In genomic region chr16:89045881-89046280, GRCh38 we compare ENCODE assay signal across 17 cellular contexts. TPM values are rescaled to one million over a fixed set of nuclear protein-coding genes. Genes with fewer than 3 reads are reported as not detected.
DNase-seq lines count a peak whose midpoint lies in the region; ATAC-seq, FAIRE-seq and TF ChIP-seq lines count a peak whose summit lies in the region.
"Had no signal": no experiment of that assay in that cellular context is flagged by ENCODE, and none has a peak within 500 bp of the region (broad histone marks: within the 10 kb centered on the region; RNA-seq: fewer than 3 reads in every experiment).

No MANE protein-coding gene starts in this region.

- no peak overlapping the region for H3K23ac ChIP-seq in IMR-90 (ENCODE audit: low read depth, low read length)
- no peak overlapping the region for H3K23ac ChIP-seq in H1 (ENCODE audit: insufficient read length)

- WGBS in IMR-90 (ENCODE audit: extremely low coverage in 2 of 2, insufficient read length in 1 of 2), 2 experiments, result no CpG with 5 or more reads among the region's 4 CpGs
- 77% methylated on average over 4 of the region's 4 CpGs; no CpG with 5 or more reads in 1 of the 2 experiments for WGBS in H1 (ENCODE audit: extremely low coverage in 1 of 2, insufficient coverage in 1 of 2, insufficient read length in 1 of 2, insufficient replicate concordance in 2 of 2, low coverage in 1 of 2, low lambda C conversion rate in 2 of 2, missing lambda C conversion rate in 1 of 2), 2 experiments
- 80 to 90% (median 82%) methylated on average over 4 of the region's 4 CpGs for WGBS in psoas muscle, 3 donors
- 82 to 87% methylated on average over 4 of the region's 4 CpGs for WGBS in upper lobe of left lung, 2 donors
- WGBS in spleen, 5 donors, result 75 to 92% (median 88%) methylated on average over 4 of the region's 4 CpGs

- H3K4ac ChIP-seq in IMR-90 (ENCODE audit: low read depth, low read length) (no peak overlapping the region), H1 (replicated peaks; ENCODE audit: insufficient read length, low read depth, low read length) (no peak overlapping the region)

- ATAC-seq in IMR-90 (ENCODE audit: low read depth) (no peak), upper lobe of right lung (no peak), psoas muscle (no peak), upper lobe of left lung (ENCODE audit: low FRiP score in 2 of 2) (no peak)
- ATAC-seq: A549; CD8-positive, alpha-beta T cell had no signal

- H3K4me1 ChIP-seq in HEK293 (ENCODE audit: control insufficient read depth, insufficient read depth, low read length) (no peaks in the 10 kb centered on the region; the same call in 1 of the 2 replicates), IMR-90 (ENCODE audit: control insufficient read depth, insufficient read depth, low read length) (no peaks in the 10 kb centered on the region), H1 (replicated peaks in 1 of 4; ENCODE audit: control insufficient read depth in 3 of 4, insufficient read depth in 4 of 4, low read length in 3 of 4) (peaks cover 0 to 7% (median 3%) of the 10 kb centered on the region in 4 experiments; a peak in 3 of 7 replicates), upper lobe of right lung (no peaks in the 10 kb centered on the region), psoas muscle (no peaks in the 10 kb centered on the region), upper lobe of left lung (no peaks in the 10 kb centered on the region), spleen (peaks cover 0 to 5% (median 0%) of the 10 kb centered on the region in 6 donors)
- H3K4me1 ChIP-seq: A549, BE2C had no signal

- H3K36me3 ChIP-seq in HEK293 (ENCODE audit: control insufficient read depth in 2 of 2, insufficient read depth in 1 of 2, low read length in 2 of 2), result no peaks in the 10 kb centered on the region
- H3K36me3 ChIP-seq in IMR-90 (ENCODE audit: control insufficient read depth, insufficient read depth, low read length), result no peaks in the 10 kb centered on the region
- no peaks in the 10 kb centered on the region for H3K36me3 ChIP-seq in H1 (ENCODE audit: control insufficient read depth in 2 of 4, insufficient read depth in 4 of 4, low read length in 3 of 4)
- no peaks in the 10 kb centered on the region for H3K36me3 ChIP-seq in upper lobe of right lung
- H3K36me3 ChIP-seq in psoas muscle (ENCODE audit: insufficient read depth in 1 of 2, low read depth in 1 of 2), result no peaks in the 10 kb centered on the region
- no peaks in the 10 kb centered on the region for H3K36me3 ChIP-seq in upper lobe of left lung
- H3K36me3 ChIP-seq in spleen, result no peaks in the 10 kb centered on the region
- H3K36me3 ChIP-seq: BE2C had no signal

- H3K9me3 ChIP-seq in HEK293 (ENCODE audit: control insufficient read depth, insufficient read depth, low read depth, low read length) (no peaks in the 10 kb centered on the region), IMR-90 (ENCODE audit: control insufficient read depth, insufficient read depth, low read length) (no peaks in the 10 kb centered on the region), H1 (ENCODE audit: insufficient read depth in 2 of 2, low read depth in 1 of 2, low read length in 1 of 2) (no peaks in the 10 kb centered on the region), upper lobe of right lung (no peaks in the 10 kb centered on the region), psoas muscle (no peaks in the 10 kb centered on the region), upper lobe of left lung (no peaks in the 10 kb centered on the region), spleen (no peaks in the 10 kb centered on the region)
- H3K9me3 ChIP-seq: A549, BE2C had no signal

- H4K5ac ChIP-seq in IMR-90 (ENCODE audit: low read depth, low read length), result no peak overlapping the region
- H4K5ac ChIP-seq in H1 (ENCODE audit: insufficient read length, low read depth, low read length), result no peak overlapping the region

- H2AK9ac ChIP-seq in IMR-90 (replicated peaks; ENCODE audit: low read depth, low read length, poor library complexity), result peak overlapping the region; percentile 55

- H2BK20ac ChIP-seq in IMR-90 (ENCODE audit: low read depth, low read length) (no peak overlapping the region), H1 (ENCODE audit: low read length) (no peak overlapping the region)

- TF ChIP-seq POLR2A in IMR-90 (IDR thresholded peaks at IDR 0.05; ENCODE audit: low read depth, low read length) (no peak), H1 (IDR thresholded peaks at IDR 0.05; ENCODE audit: control extremely low read depth in 1 of 2, low read depth in 2 of 2, low read length in 2 of 2) (no peak), upper lobe of left lung (IDR thresholded peaks at IDR 0.05) (no peak), spleen (IDR thresholded peaks at IDR 0.05) (no peak)

- H4K8ac ChIP-seq in IMR-90 (ENCODE audit: low read depth in 2 of 2, low read length in 2 of 2), result no peak overlapping the region
- H4K8ac ChIP-seq in H1 (ENCODE audit: extremely low read depth, insufficient read depth, low read length), result no peak overlapping the region

- H3K23me2 ChIP-seq in H1 (ENCODE audit: low read depth, low read length), result peaks cover 3% of the 10 kb centered on the region; the same call in 1 of the 2 replicates

- TF ChIP-seq EP300 in H1 (IDR thresholded peaks at IDR 0.05; ENCODE audit: borderline replicate concordance in 1 of 2, low read depth in 2 of 2, low read length in 2 of 2), result no peak
- no peak for TF ChIP-seq EP300 in upper lobe of left lung (IDR thresholded peaks at IDR 0.05)

- no peak overlapping the region for H2BK12ac ChIP-seq in H1 (ENCODE audit: low read depth, low read length)

- dilution Hi-C loops in IMR-90 (cut with HindIII; ENCODE audit: low sequenced_read_pairs, unreplicated experiment), result no loop called here

- H3K4me3 ChIP-seq in HEK293 (ENCODE audit: low read depth, low read length), result no peak overlapping the region
- no peak overlapping the region for H3K4me3 ChIP-seq in IMR-90 (ENCODE audit: insufficient read depth, low read depth, low read length)
- no peak overlapping the region for H3K4me3 ChIP-seq in H1 (ENCODE audit: extremely low read depth in 1 of 4, insufficient read depth in 2 of 4, low read depth in 3 of 4, low read length in 4 of 4)
- no peak overlapping the region for H3K4me3 ChIP-seq in upper lobe of right lung
- no peak overlapping the region for H3K4me3 ChIP-seq in psoas muscle
- no peak overlapping the region for H3K4me3 ChIP-seq in upper lobe of left lung
- no peak overlapping the region for H3K4me3 ChIP-seq in spleen
- H3K4me3 ChIP-seq: A549 had no signal

- no peak for FAIRE-seq in H1 (lab: Jason Lieb, UNC)
- FAIRE-seq: A549, GM19239 had no signal

- H2AFZ ChIP-seq in IMR-90 (replicated peaks; ENCODE audit: low read length, poor library complexity) (no peak overlapping the region), H1 (ENCODE audit: low read length) (no peak overlapping the region)

- H3K79me1 ChIP-seq in IMR-90 (ENCODE audit: low read depth in 1 of 2, low read length in 2 of 2), result no peaks in the 10 kb centered on the region
- H3K79me1 ChIP-seq in H1 (ENCODE audit: low read depth, low read length), result no peaks in the 10 kb centered on the region

- H3K56ac ChIP-seq in IMR-90 (ENCODE audit: extremely low read depth, insufficient read depth, low read length), result no peak overlapping the region
- H3K56ac ChIP-seq in H1 (replicated peaks; ENCODE audit: insufficient read length, low read depth, low read length), result peak overlapping the region; percentile 87

- H3K79me2 ChIP-seq in H1 (ENCODE audit: control insufficient read depth in 1 of 2, insufficient read depth in 2 of 2, low read length in 2 of 2), result no peaks in the 10 kb centered on the region

- H4K20me1 ChIP-seq in IMR-90 (ENCODE audit: insufficient read depth, low read length) (no peaks in the 10 kb centered on the region; the same call in 1 of the 2 replicates), H1 (replicated peaks in 1 of 2; ENCODE audit: control insufficient read depth in 1 of 2, insufficient read depth in 2 of 2, low read length in 2 of 2) (peaks cover 0 to 2% of the 10 kb centered on the region in 2 experiments)

- H2BK120ac ChIP-seq in IMR-90 (ENCODE audit: low read depth, low read length) (no peak overlapping the region), H1 (replicated peaks; ENCODE audit: low read depth, low read length) (no peak overlapping the region)

- H4K91ac ChIP-seq in IMR-90 (ENCODE audit: insufficient read depth, low read depth, low read length) (no peak overlapping the region), H1 (replicated peaks; ENCODE audit: insufficient read length, low read length) (no peak overlapping the region)

- POLR2A ChIA-PET in HEK293 (lab: Yijun Ruan, JAX), result no interaction called here
- POLR2A ChIA-PET in IMR-90 (lab: Charles Lee; ENCODE audit: unreplicated experiment), result no interaction called here
- POLR2A ChIA-PET in H1 (lab: Charles Lee; ENCODE audit: partially characterized antibody), result interaction anchor here (1.1 kb wide), 1 partner anchor 122 kb away, joined by 3 read pairs; no protein-coding TSS in a partner anchor

- no peak overlapping the region for H3K27ac ChIP-seq in HEK293 (ENCODE audit: extremely low read depth, low read depth, low read length)
- H3K27ac ChIP-seq in IMR-90 (ENCODE audit: insufficient read depth, low read length), result no peak overlapping the region
- no peak overlapping the region for H3K27ac ChIP-seq in H1 (ENCODE audit: low read depth, low read length)
- H3K27ac ChIP-seq in upper lobe of right lung, result no peak overlapping the region
- H3K27ac ChIP-seq in psoas muscle, result no peak overlapping the region
- no peak overlapping the region for H3K27ac ChIP-seq in upper lobe of left lung
- H3K27ac ChIP-seq in spleen, result no peak overlapping the region
- H3K27ac ChIP-seq: A549, C4-2B, HL-60 had no signal

- no peak for DNase-seq in IMR-90
- DNase-seq in H1 (ENCODE audit: low read depth in 1 of 2, low spot score in 2 of 2), result no peak
- DNase-seq in upper lobe of right lung, result peak; percentile 8
- no peak for DNase-seq in psoas muscle
- DNase-seq in upper lobe of left lung, result no peak
- no peak for DNase-seq in spleen
- DNase-seq: COR-L47, DND-41, GF-D8, HCEC 1CT had no signal

- no peak overlapping the region for H3K14ac ChIP-seq in IMR-90 (replicated peaks; ENCODE audit: low read depth, low read length)
- H3K14ac ChIP-seq in H1 (ENCODE audit: insufficient read length), result no peak overlapping the region

- H3K27me3 ChIP-seq in IMR-90 (ENCODE audit: control insufficient read depth, insufficient read depth, low read length) (peaks cover 39% of the 10 kb centered on the region), H1 (replicated peaks in 1 of 4; ENCODE audit: control insufficient read depth in 3 of 4, extremely low read depth in 1 of 4, insufficient read depth in 3 of 4, low read length in 3 of 4) (no peaks in the 10 kb centered on the region), upper lobe of right lung (peaks cover 36% of the 10 kb centered on the region), psoas muscle (ENCODE audit: insufficient read depth in 3 of 3, low read length in 2 of 3) (peaks cover 0 to 80% (median 24%) of the 10 kb centered on the region in 3 donors), upper lobe of left lung (no peaks in the 10 kb centered on the region), spleen (replicated peaks in 1 of 7) (peaks cover 0 to 80% (median 5%) of the 10 kb centered on the region in 7 donors)

- TF ChIP-seq RAD21 in IMR-90 (IDR thresholded peaks at IDR 0.05; ENCODE audit: low read length) (no peak), H1 (IDR thresholded peaks at IDR 0.05 in 1 of 2, conservative IDR thresholded peaks at IDR 0.05 in 1 of 2; ENCODE audit: low read depth in 2 of 2, low read length in 2 of 2) (no peak)

- no peak overlapping the region for H3K9ac ChIP-seq in IMR-90 (ENCODE audit: low read depth, low read length)
- H3K9ac ChIP-seq in H1 (replicated peaks in 1 of 4; ENCODE audit: extremely low read depth in 1 of 4, low read depth in 3 of 4, low read length in 3 of 4), result no peak overlapping the region

- in situ Hi-C loops in IMR-90 (cut with MboI; ENCODE audit: low sequenced_read_pairs), result no loop called here

- H2BK5ac ChIP-seq in IMR-90 (ENCODE audit: low read depth, low read length, poor library complexity, severe bottlenecking), result no peak overlapping the region
- H2BK5ac ChIP-seq in H1 (ENCODE audit: low read depth, low read length), result no peak overlapping the region

- intact Hi-C loops in IMR-90 (cut with micrococcal nuclease) (no loop called here), upper lobe of right lung (cut with DNase I) (no loop called here), psoas muscle (cut with DNase I) (no loop called here), spleen (cut with DNase I; ENCODE audit: low total_unique reads) (no loop called here)

- H3K4me2 ChIP-seq in IMR-90 (ENCODE audit: low read depth, low read length) (no peak overlapping the region), H1 (ENCODE audit: insufficient read depth in 1 of 2, low read depth in 2 of 2, low read length in 2 of 2) (no peak overlapping the region)
- H3K4me2 ChIP-seq: A549 had no signal

- no peak for TF ChIP-seq CTCF in HEK293 (tag by site-specific recombination; IDR thresholded peaks at IDR 0.05)
- no peak for TF ChIP-seq CTCF in IMR-90 (conservative IDR thresholded peaks at IDR 0.05; ENCODE audit: low read depth, low read length)
- TF ChIP-seq CTCF in H1 (IDR thresholded peaks at IDR 0.05; ENCODE audit: control extremely low read depth in 1 of 3, insufficient read depth in 1 of 3, low read depth in 1 of 3, low read length in 3 of 3), result no peak
- no peak for TF ChIP-seq CTCF in upper lobe of right lung (IDR thresholded peaks at IDR 0.05)
- no peak for TF ChIP-seq CTCF in psoas muscle (IDR thresholded peaks at IDR 0.05)
- TF ChIP-seq CTCF in upper lobe of left lung (IDR thresholded peaks at IDR 0.05), result no peak
- no peak for TF ChIP-seq CTCF in spleen (IDR thresholded peaks at IDR 0.05 in 8 of 11, conservative IDR thresholded peaks at IDR 0.05 in 3 of 11)

- no peak overlapping the region for H2BK15ac ChIP-seq in IMR-90 (ENCODE audit: low read depth, low read length)
- H2BK15ac ChIP-seq in H1 (ENCODE audit: low read length), result no peak overlapping the region

- no peaks in the 10 kb centered on the region for H3K9me1 ChIP-seq in IMR-90 (ENCODE audit: insufficient read depth, low read length)

- H3K18ac ChIP-seq in IMR-90 (ENCODE audit: low read depth, low read length) (no peak overlapping the region), H1 (ENCODE audit: extremely low read depth, low read length) (no peak overlapping the region)

- H2AK5ac ChIP-seq in IMR-90 (ENCODE audit: low read depth, low read length), result no peak overlapping the region
- no peak overlapping the region for H2AK5ac ChIP-seq in H1 (ENCODE audit: low read depth, low read length)

- CTCF ChIA-PET in HEK293 (lab: Yijun Ruan, JAX), result no interaction called here
- CTCF ChIA-PET in IMR-90 (lab: Yijun Ruan, JAX), result no interaction called here
- CTCF ChIA-PET in H1 (lab: Charles Lee; ENCODE audit: partially characterized antibody), result interaction anchor here (0.6 to 1.1 kb wide), 2 partner anchors 18 to 44 kb away, joined by 3 to 4 read pairs; no protein-coding TSS in a partner anchor

- no TSS peak for BruUV-seq in IMR-90 (replicated peaks; lab: Mats Ljungman, UMichigan)

RNA-seq across cellular contexts. Expression of gene ACSF3, which starts 47.8 kb away (rescaled TPM):
- total RNA-seq in IMR-90 (2012; rRNA removed), result 9.5 and 10.6 TPM in 2 replicates
- 14.2 and 14.8 TPM in 2 replicates for polyA plus RNA-seq in IMR-90 (2012; rRNA removed)
- polyA plus RNA-seq in IMR-90 (2012; cell fraction: cytosol; rRNA removed), result 6.6 and 12.7 TPM in 2 replicates
- polyA plus RNA-seq in IMR-90 (2012; cell fraction: nucleus; rRNA removed; ENCODE audit: low replicate concordance), result 22.4 and 31.0 TPM in 2 replicates
- total RNA-seq in H1 (2021; fragmentation: NEBNext Ultra II Directional; extraction: Animal tissue kit (Norgen Biotek cat#: 25700)), result 22.9 and 27.0 TPM in 2 replicates
- polyA plus RNA-seq in H1 (2011; rRNA removed), result 15.6 and 23.6 TPM in 2 replicates
- polyA plus RNA-seq in H1 (2011; cell fraction: cytosol; rRNA removed), result 19.6 TPM
- 33.2 TPM for polyA plus RNA-seq in H1 (2011; cell fraction: nucleus; rRNA removed)
- polyA plus RNA-seq in H1 (2012, experiment 1 of 2), result 12.0 to 21.9 TPM (median 18.2 TPM) in 4 replicates
- polyA plus RNA-seq in H1 (2012, experiment 2 of 2), result 14.4 TPM
- 11.6 TPM for polyA plus RNA-seq in H1 (2013, experiment 1 of 2)
- 10.5 TPM for polyA plus RNA-seq in H1 (2013, experiment 2 of 2)
- 10.0 and 20.1 TPM in 2 replicates for polyA minus RNA-seq in H1 (2011; rRNA and poly(A)+ RNA removed)
- 22.5 TPM for polyA minus RNA-seq in H1 (2011; cell fraction: cytosol; rRNA and poly(A)+ RNA removed)
- 26.1 TPM for polyA minus RNA-seq in H1 (2011; cell fraction: nucleus; rRNA and poly(A)+ RNA removed)
- total RNA-seq in upper lobe of right lung, result 32.0 TPM
- total RNA-seq in psoas muscle, result 10 to 100 TPM; 16.2 to 26.5 (median 19.1) TPM
- polyA plus RNA-seq in psoas muscle, result 10 to 100 TPM; 13.4 to 15.5 (median 13.5) TPM
- total RNA-seq in upper lobe of left lung, result 10 to 100 TPM; 30.2 to 97.4 (median 35.3) TPM
- 10 to 100 TPM; 39.9 to 68.1 (median 50.0) TPM for total RNA-seq in spleen
- 10 to 100 TPM; 35.4 to 50.2 (median 45.9) TPM for polyA plus RNA-seq in spleen
